In genomic region chr4:185778307-185778706, GRCh38 we compare ENCODE assay signal across 1 cellular context.
TF ChIP-seq lines count a peak whose summit lies in the region.

No MANE protein-coding gene starts in this region.

TF ChIP-seq in H1, 55 proteins besides CTCF, POLR2A, EP300 and RAD21:
- TF ChIP-seq USF2 (IDR thresholded peaks at IDR 0.05; ENCODE audit: low read length) = no peak
- no peak for TF ChIP-seq GABPA (IDR thresholded peaks at IDR 0.05; ENCODE audit: borderline replicate concordance, insufficient read depth, low read length)
- TF ChIP-seq SP1 (IDR thresholded peaks at IDR 0.05; ENCODE audit: low read depth, low read length) = no peak
- no peak for TF ChIP-seq PHF8 (conservative IDR thresholded peaks at IDR 0.05; ENCODE audit: low read depth, low read length)
- TF ChIP-seq CTBP2 (IDR thresholded peaks at IDR 0.05; ENCODE audit: borderline replicate concordance, insufficient read depth, insufficient read length, low read length) = no peak
- TF ChIP-seq NRF1 (IDR thresholded peaks at IDR 0.05; ENCODE audit: low read depth, low read length) = no peak
- TF ChIP-seq CEBPB (IDR thresholded peaks at IDR 0.05; ENCODE audit: low read depth, low read length) = no peak
- TF ChIP-seq TCF12 (IDR thresholded peaks at IDR 0.05; ENCODE audit: low read depth, low read length) = no peak
- TF ChIP-seq ASH2L (IDR thresholded peaks at IDR 0.05; ENCODE audit: low read length) = no peak
- no peak for TF ChIP-seq YY1 (IDR thresholded peaks at IDR 0.05; ENCODE audit: low read depth, low read length)
- no peak for TF ChIP-seq SAP30 (IDR thresholded peaks at IDR 0.05; ENCODE audit: insufficient read depth, insufficient replicate concordance, low read length)
- no peak for TF ChIP-seq CREB1 (IDR thresholded peaks at IDR 0.05)
- no peak for TF ChIP-seq CHD1 (IDR thresholded peaks at IDR 0.05; ENCODE audit: low read depth, low read length)
- TF ChIP-seq JUN (IDR thresholded peaks at IDR 0.05; ENCODE audit: low read depth, low read length) = no peak
- TF ChIP-seq TBP (IDR thresholded peaks at IDR 0.05; ENCODE audit: low read depth, low read length) = no peak
- no peak for TF ChIP-seq ATF3 (IDR thresholded peaks at IDR 0.05; ENCODE audit: insufficient read depth, low read depth, low read length)
- no peak for TF ChIP-seq CHD2 (IDR thresholded peaks at IDR 0.05; ENCODE audit: low read length)
- TF ChIP-seq BACH1 (IDR thresholded peaks at IDR 0.05; ENCODE audit: low read length) = no peak
- TF ChIP-seq RXRA (IDR thresholded peaks at IDR 0.05; ENCODE audit: insufficient read depth, low read depth, low read length) = no peak
- TF ChIP-seq SRF (IDR thresholded peaks at IDR 0.05; ENCODE audit: low read depth, low read length) = no peak
